25 cellular contexts compared by ENCODE assay signal in the genomic region with DNA sequence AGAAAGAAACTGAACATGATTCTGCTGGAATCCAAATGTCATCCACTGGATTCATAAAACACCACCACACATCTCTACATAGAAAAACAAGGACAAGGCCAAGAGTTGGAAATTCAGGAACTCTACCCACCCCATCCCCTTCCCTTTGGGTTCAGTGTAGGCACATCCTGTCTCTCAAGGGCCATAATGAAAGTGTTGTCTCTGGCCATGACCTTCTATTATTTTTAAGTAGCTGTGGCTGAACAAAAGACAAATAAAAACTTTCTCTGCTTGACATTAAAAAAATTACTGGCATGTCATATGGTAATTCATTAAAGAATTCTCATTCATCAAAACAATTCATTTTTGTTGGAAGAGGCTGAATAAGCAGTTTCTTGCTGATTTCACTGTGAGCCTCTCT. TPM values are rescaled to one million over a fixed set of nuclear protein-coding genes. Genes with fewer than 3 reads are reported as not detected.
A peak's percentile ranks its signal among the peaks of the same experiment; 100 is the strongest.
DNase-seq lines count a peak whose midpoint lies in the region; ATAC-seq, FAIRE-seq and TF ChIP-seq lines count a peak whose summit lies in the region.
"Had no signal": no experiment of that assay in that cellular context is flagged by ENCODE, and none has a peak within 500 bp of the region (broad histone marks: within the 10 kb centered on the region; RNA-seq: fewer than 3 reads in every experiment).

No MANE protein-coding gene starts in this region.

- intact Hi-C loops in endothelial cell of umbilical vein (cut with micrococcal nuclease), result no loop called here
- intact Hi-C loops in CD14-positive monocyte (cut with micrococcal nuclease), result no loop called here

- dilution Hi-C loops in endothelial cell of umbilical vein (cut with MboI; ENCODE audit: extremely low pct_ligation_motif_present, low sequenced_read_pairs), result no loop called here

- ATAC-seq in GM18502 (IDR thresholded peaks at IDR 0.05; ENCODE audit: poor library complexity, unreplicated experiment), result no peak
- ATAC-seq: A549 had no signal

- peaks cover 5 to 24% (median 9%) of the 10 kb centered on the region in 7 donors for H3K9me3 Mint-ChIP-seq in CD14-positive monocyte

- no peaks in the 10 kb centered on the region for H3K36me3 Mint-ChIP-seq in CD14-positive monocyte
- H3K36me3 Mint-ChIP-seq: CD4-positive, alpha-beta memory T cell; CD4-positive, CD25-positive, alpha-beta regulatory T cell had no signal

- H3K9me3 ChIP-seq in endothelial cell of umbilical vein (replicated peaks; ENCODE audit: control insufficient read depth, insufficient read depth, low read length), result no peaks in the 10 kb centered on the region
- H3K9me3 ChIP-seq: A549, Caco-2 had no signal

- no peaks in the 10 kb centered on the region for H3K27me3 ChIP-seq in endothelial cell of umbilical vein (ENCODE audit: control insufficient read depth in 2 of 2, insufficient read depth in 2 of 2, low read length in 2 of 2)
- H3K27me3 ChIP-seq: BLaER1 treated with 17β-estradiol and CSF1 and Interleukin-3, amounts not matched to agents 10 nM and 100 nM had no signal

- no peak overlapping the region for H3K4me3 ChIP-seq in endothelial cell of umbilical vein (replicated peaks in 1 of 3; ENCODE audit: insufficient read depth in 1 of 3, low read depth in 1 of 3, low read length in 3 of 3)
- H3K4me3 ChIP-seq: A549; BLaER1 treated with 17β-estradiol and CSF1 and Interleukin-3, amounts not matched to agents 10 nM and 100 nM had no signal

- H3K27ac Mint-ChIP-seq in CD14-positive monocyte, result no peak overlapping the region
- H3K27ac Mint-ChIP-seq: B cell; CD4-positive, alpha-beta memory T cell; CD4-positive, CD25-positive, alpha-beta regulatory T cell; CD8-positive, alpha-beta memory T cell had no signal

- no peak overlapping the region for H2AFZ ChIP-seq in endothelial cell of umbilical vein (ENCODE audit: low read depth, low read length)

- no peak overlapping the region for H3K27ac ChIP-seq in endothelial cell of umbilical vein (ENCODE audit: insufficient read depth, low read depth, low read length)
- H3K27ac ChIP-seq: 22Rv1; A549; BLaER1 treated with 17β-estradiol and CSF1 and Interleukin-3, amounts not matched to agents 10 nM and 100 nM; C4-2B had no signal

- DNase-seq in COLO829 (ENCODE audit: low spot score), result peak; percentile 75
- peak; percentile 93 for DNase-seq in SK-MEL-5 (ENCODE audit: low read depth, low spot score)
- DNase-seq in endothelial cell of umbilical vein (ENCODE audit: low read depth, low spot score), result peak; percentile 40
- DNase-seq in foreskin melanocyte, result peak; percentile 96
- DNase-seq in stimulated activated CD4-positive, alpha-beta T cell treated with anti-CD3 and anti-CD28 coated beads, Interleukin-12 subunit alpha, Interleukin-12 subunit beta, amount 100 ng/mL, for 4 hours, result no peak
- DNase-seq in NCI-H187 (lab: John Stamatoyannopoulos, UW), result no peak
- no peak for DNase-seq in CD14-positive monocyte (ENCODE audit: low spot score)
- DNase-seq: AML-193; Caco-2; Calu3; CD4-positive, alpha-beta memory T cell; CD4-positive, CD25-positive, alpha-beta regulatory T cell; CD8-positive, alpha-beta memory T cell; DMS79 treated with DMSO at 0.1 percent for 48 hours; GF-D8 had no signal

- no peak for TF ChIP-seq CTCF in endothelial cell of umbilical vein (IDR thresholded peaks at IDR 0.05; ENCODE audit: extremely low read depth in 1 of 2, insufficient read depth in 1 of 2, low read depth in 1 of 2, low read length in 2 of 2)
- no peak for TF ChIP-seq CTCF in CD14-positive monocyte (IDR thresholded peaks at IDR 0.05)

- no peak for TF ChIP-seq POLR2A in endothelial cell of umbilical vein (IDR thresholded peaks at IDR 0.05; ENCODE audit: low read depth, low read length)

- no peak overlapping the region for H3K4me3 Mint-ChIP-seq in CD14-positive monocyte
- H3K4me3 Mint-ChIP-seq: B cell; CD4-positive, CD25-positive, alpha-beta regulatory T cell; CD8-positive, alpha-beta memory T cell had no signal

- no peaks in the 10 kb centered on the region for H3K36me3 ChIP-seq in endothelial cell of umbilical vein (ENCODE audit: control insufficient read depth in 2 of 2, extremely low read depth in 1 of 2, insufficient read depth in 2 of 2, low read length in 2 of 2)
- H3K36me3 ChIP-seq: BLaER1 treated with 17β-estradiol and CSF1 and Interleukin-3, amounts not matched to agents 10 nM and 100 nM had no signal

- H3K79me2 ChIP-seq in endothelial cell of umbilical vein (ENCODE audit: control insufficient read depth, insufficient read depth, low read length), result no peaks in the 10 kb centered on the region

- in situ Hi-C loops in SK-MEL-5 (cut with HindIII; ENCODE audit: low pct_unique_long_range_greater_than_20kb, low sequenced_read_pairs), result no loop called here

- no peaks in the 10 kb centered on the region for H4K20me1 ChIP-seq in endothelial cell of umbilical vein (replicated peaks; ENCODE audit: control insufficient read depth, extremely low read depth, insufficient read depth, low read length)
- H4K20me1 ChIP-seq: BLaER1 treated with 17β-estradiol and CSF1 and Interleukin-3, amounts not matched to agents 10 nM and 100 nM had no signal

- no peak overlapping the region for H3K9ac ChIP-seq in endothelial cell of umbilical vein (replicated peaks; ENCODE audit: extremely low read depth, insufficient read depth, low read length)
- H3K9ac ChIP-seq: BLaER1 treated with 17β-estradiol and CSF1 and Interleukin-3, amounts not matched to agents 10 nM and 100 nM had no signal

- H3K4me1 Mint-ChIP-seq in CD14-positive monocyte, result no peaks in the 10 kb centered on the region
- H3K4me1 Mint-ChIP-seq: B cell; CD4-positive, alpha-beta memory T cell; CD4-positive, CD25-positive, alpha-beta regulatory T cell; CD8-positive, alpha-beta memory T cell had no signal

- H3K4me2 ChIP-seq in endothelial cell of umbilical vein (ENCODE audit: insufficient read depth, low read length), result no peak overlapping the region
- H3K4me2 ChIP-seq: A549; BLaER1 treated with 17β-estradiol and CSF1 and Interleukin-3, amounts not matched to agents 10 nM and 100 nM had no signal

- POLR2A ChIA-PET in endothelial cell of umbilical vein (lab: Charles Lee), result no interaction called here

- no peak for FAIRE-seq in endothelial cell of umbilical vein (lab: Jason Lieb, UNC)
- FAIRE-seq: A549, D721Med, G401.6, GM12891, GM18507 had no signal

- peaks cover 1 to 4% (median 3%) of the 10 kb centered on the region in 3 donors for H3K27me3 Mint-ChIP-seq in CD14-positive monocyte (ENCODE audit: low read depth in 3 of 3)
- H3K27me3 Mint-ChIP-seq: CD4-positive, CD25-positive, alpha-beta regulatory T cell had no signal

- CTCF ChIA-PET in endothelial cell of umbilical vein (lab: Charles Lee), result no interaction called here

- H3K9me1 ChIP-seq in endothelial cell of umbilical vein (replicated peaks; ENCODE audit: control insufficient read depth, extremely low read depth, insufficient read depth, low read length), result no peaks in the 10 kb centered on the region

- H3K4me1 ChIP-seq in endothelial cell of umbilical vein (ENCODE audit: control insufficient read depth, extremely low read depth, insufficient read depth, low read length), result no peaks in the 10 kb centered on the region
- H3K4me1 ChIP-seq: A549, Caco-2 had no signal

- no TSS peak for BruUV-seq in endothelial cell of umbilical vein (replicated peaks; lab: Mats Ljungman, UMichigan)

TF ChIP-seq in endothelial cell of umbilical vein, 7 proteins besides CTCF, POLR2A, EP300 and RAD21:
- TF ChIP-seq JUN (IDR thresholded peaks at IDR 0.05; ENCODE audit: borderline replicate concordance, insufficient read depth, insufficient read length, low read depth), result no peak
- no peak for TF ChIP-seq FOS (IDR thresholded peaks at IDR 0.05; ENCODE audit: borderline replicate concordance, insufficient read depth, low read length)
- no peak for TF ChIP-seq MYC (IDR thresholded peaks at IDR 0.05; ENCODE audit: low read depth, low read length)
- TF ChIP-seq GATA2 (IDR thresholded peaks at IDR 0.05; ENCODE audit: insufficient read depth, insufficient read length, low read depth, low read length), result no peak
- TF ChIP-seq, protein P1, sequence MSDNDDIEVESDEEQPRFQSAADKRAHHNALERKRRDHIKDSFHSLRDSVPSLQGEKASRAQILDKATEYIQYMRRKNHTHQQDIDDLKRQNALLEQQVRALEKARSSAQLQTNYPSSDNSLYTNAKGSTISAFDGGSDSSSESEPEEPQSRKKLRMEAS (IDR thresholded peaks at IDR 0.05; ENCODE audit: insufficient read depth, insufficient read length), result no peak
- no peak for TF ChIP-seq EZH2 (IDR thresholded peaks at IDR 0.05; ENCODE audit: borderline replicate concordance, low read depth, low read length, severe bottlenecking)
- no peak for TF ChIP-seq POLR2AphosphoS5 (IDR thresholded peaks at IDR 0.05; ENCODE audit: insufficient read depth, low read depth, low read length)
TF ChIP-seq in endothelial cell of umbilical vein: peak in this region for 0.

RNA-seq across cellular contexts. Expression of gene ZBTB18, which starts 54.9 kb away (rescaled TPM):
- 11.4 and 13.0 TPM in 2 replicates for total RNA-seq in SK-MEL-5 (2014; rRNA removed; shearing (Covaris generic))
- 10.8 and 15.4 TPM in 2 replicates for polyA plus RNA-seq in SK-MEL-5 (2015; cell fraction: cytosol; rRNA removed)
- 19.7 and 19.9 TPM in 2 replicates for polyA plus RNA-seq in SK-MEL-5 (2015; cell fraction: nucleus; rRNA removed)
- 20.7 and 21.1 TPM in 2 replicates for total RNA-seq in endothelial cell of umbilical vein
- polyA plus RNA-seq in endothelial cell of umbilical vein (14.6 and 15.5 TPM in 2 replicates), CD14-positive monocyte (1 to 10 TPM; 3.0 to 3.6 TPM)
- 13.9 and 14.7 TPM in 2 replicates for polyA plus RNA-seq in endothelial cell of umbilical vein (2011; cell fraction: cytosol; rRNA removed)
- 45.5 and 51.9 TPM in 2 replicates for polyA plus RNA-seq in endothelial cell of umbilical vein (2011; cell fraction: nucleus; rRNA removed)
- 9.4 and 10.1 TPM in 2 replicates for polyA plus RNA-seq in endothelial cell of umbilical vein (2012)
- 26.1 and 29.8 TPM in 2 replicates for polyA minus RNA-seq in endothelial cell of umbilical vein
- polyA minus RNA-seq in endothelial cell of umbilical vein (2011; cell fraction: cytosol; rRNA and poly(A)+ RNA removed), result 1.5 TPM
- 19.4 and 20.2 TPM in 2 replicates for polyA minus RNA-seq in endothelial cell of umbilical vein (2011; cell fraction: nucleus; rRNA and poly(A)+ RNA removed)

Comparison
In these comparisons a context has a peak if more than half of its experiments do, and no peak if none do; other contexts are left out.
1. DNase-seq: peak in COLO829 (single experiment), SK-MEL-5 (single experiment), endothelial cell of umbilical vein (single experiment) and foreskin melanocyte (single experiment); none in stimulated activated CD4-positive, alpha-beta T cell treated with anti-CD3 and anti-CD28 coated beads, Interleukin-12 subunit alpha, Interleukin-12 subunit beta, amount 100 ng/mL, for 4 hours (single experiment), NCI-H187 (0 of 2) and CD14-positive monocyte (single experiment).